Comparison of ENCODE assay signal across 10 cellular contexts in genomic region chr17:2011421-2012371, GRCh38. TPM values are rescaled to one million over a fixed set of nuclear protein-coding genes. Genes with fewer than 3 reads are reported as not detected.
DNase-seq lines count a peak whose midpoint lies in the region; ATAC-seq and TF ChIP-seq lines count a peak whose summit lies in the region.
"Had no signal": no experiment of that assay in that cellular context is flagged by ENCODE, and none has a peak within 500 bp of the region (broad histone marks: within the 10 kb centered on the region; RNA-seq: fewer than 3 reads in every experiment).

No MANE protein-coding gene starts in this region.

- H3K18ac ChIP-seq in mesendoderm (ENCODE audit: low read length): no peak overlapping the region

- H2AK5ac ChIP-seq in mesendoderm (ENCODE audit: low read length): no peak overlapping the region

- H3K4me3 ChIP-seq in ACC112 (ENCODE audit: low read depth, low read length) (no peak overlapping the region), choroid plexus epithelial cell (ENCODE audit: low read depth, low read length) (no peak overlapping the region), mesendoderm (ENCODE audit: low read length) (no peak overlapping the region)

- WGBS in mesendoderm (ENCODE audit: extremely low coverage, insufficient coverage, low lambda C conversion rate): no CpG with 5 or more reads among the region's 23 CpGs

- no peaks in the 10 kb centered on the region for H3K79me1 ChIP-seq in mesendoderm (ENCODE audit: low read length)

- peak; percentile 51 to 61 for DNase-seq in Kasumi-1 (lab: John Stamatoyannopoulos, UW)
- peak; percentile 54 for DNase-seq in choroid plexus epithelial cell (ENCODE audit: low read depth)
- DNase-seq in mesendoderm: peak; percentile 58
- no peak for DNase-seq in DMS53 (lab: John Stamatoyannopoulos, UW)
- DNase-seq in activated CD4-positive, alpha-beta T cell treated with anti-CD3 and anti-CD28 coated beads, Interleukin-2, amount 50 U/mL, for 48 hours: no peak
- DNase-seq in NCI-H748 treated with DMSO at 0.1 percent for 48 hours (lab: John Stamatoyannopoulos, UW): no peak
- DNase-seq: C1 segment of cervical spinal cord, NCI-H524 treated with DMSO at 0.1 percent for 48 hours had no signal

- H2BK5ac ChIP-seq in mesendoderm (ENCODE audit: low read length): no peak overlapping the region

- H4K8ac ChIP-seq in mesendoderm (ENCODE audit: low read depth, low read length): no peak overlapping the region

- H3K23ac ChIP-seq in mesendoderm (ENCODE audit: low read length): no peak overlapping the region

- H3K9ac ChIP-seq in mesendoderm (ENCODE audit: low read length): no peak overlapping the region

- no peak overlapping the region for H2BK120ac ChIP-seq in mesendoderm (ENCODE audit: low read depth, low read length)

- H3K27ac ChIP-seq in ACC112 (ENCODE audit: low read depth, low read length) (no peak overlapping the region), mesendoderm (ENCODE audit: low read depth, low read length) (no peak overlapping the region)

- H3K56ac ChIP-seq in mesendoderm (ENCODE audit: low read length): peak overlapping the region; percentile 62

- no peak overlapping the region for H3K4me2 ChIP-seq in mesendoderm (ENCODE audit: low read length)

- no peaks in the 10 kb centered on the region for H3K36me3 ChIP-seq in ACC112 (ENCODE audit: insufficient read depth, low read length)
- no peaks in the 10 kb centered on the region for H3K36me3 ChIP-seq in mesendoderm (ENCODE audit: control insufficient read depth, insufficient read depth, low read length)

- no peak overlapping the region for H4K5ac ChIP-seq in mesendoderm (ENCODE audit: low read length)

- H3K4me1 ChIP-seq in ACC112 (ENCODE audit: control insufficient read depth, insufficient read depth, low read length, unreplicated experiment): peaks cover 10% of the 10 kb centered on the region
- H3K4me1 ChIP-seq in mesendoderm (ENCODE audit: control insufficient read depth, low read depth, low read length): peaks cover 9% of the 10 kb centered on the region

- TF ChIP-seq POLR2A in GM18505 (IDR thresholded peaks at IDR 0.05; ENCODE audit: borderline replicate concordance, extremely low read depth, insufficient read depth, insufficient read length): no peak

- H2BK15ac ChIP-seq in mesendoderm (replicated peaks; ENCODE audit: low read depth): no peak overlapping the region

- H3K79me2 ChIP-seq in ACC112 (ENCODE audit: control insufficient read depth, insufficient read depth, low read length, unreplicated experiment): no peaks in the 10 kb centered on the region
- no peaks in the 10 kb centered on the region for H3K79me2 ChIP-seq in mesendoderm (ENCODE audit: control insufficient read depth, insufficient read depth, low read length)

- no peak overlapping the region for H3K4ac ChIP-seq in mesendoderm (ENCODE audit: low read depth, low read length)

- no peaks in the 10 kb centered on the region for H3K27me3 ChIP-seq in ACC112 (ENCODE audit: insufficient read depth, low read length)
- H3K27me3 ChIP-seq in mesendoderm (ENCODE audit: insufficient read depth, low read length, poor library complexity): no peaks in the 10 kb centered on the region

- no peak for TF ChIP-seq CTCF in choroid plexus epithelial cell (conservative IDR thresholded peaks at IDR 0.05; ENCODE audit: low read depth, low read length)

- H2AFZ ChIP-seq in ACC112 (ENCODE audit: low read length, unreplicated experiment): peak overlapping the region; percentile 47

- ATAC-seq in GM18505 (IDR thresholded peaks at IDR 0.05; ENCODE audit: unreplicated experiment): no peak

RNA-seq across cellular contexts. Expression of gene RTN4RL1, which starts 13.4 kb away (rescaled TPM):
- polyA plus RNA-seq in mesendoderm (2013, experiment 1 of 2): 0.20 TPM
- 0.14 TPM for polyA plus RNA-seq in mesendoderm (2013, experiment 2 of 2)

RNA-seq across cellular contexts. Expression of gene DPH1, which starts 18.3 kb away (rescaled TPM):
- 20.0 TPM for polyA plus RNA-seq in mesendoderm (2013, experiment 1 of 2)
- polyA plus RNA-seq in mesendoderm (2013, experiment 2 of 2): 19.3 TPM

RNA-seq across cellular contexts. Expression of gene OVCA2, which starts 30.1 kb away (rescaled TPM):
- polyA plus RNA-seq in mesendoderm (2013, experiment 1 of 2): 43.4 TPM
- 43.4 TPM for polyA plus RNA-seq in mesendoderm (2013, experiment 2 of 2)

RNA-seq across cellular contexts. Expression of gene HIC1, which starts 43.2 kb away (rescaled TPM):
- polyA plus RNA-seq in mesendoderm (2013, experiment 1 of 2): 0.10 TPM
- 0.10 TPM for polyA plus RNA-seq in mesendoderm (2013, experiment 2 of 2)

Comparison
In these comparisons a context has a peak if more than half of its experiments do, and no peak if none do; other contexts are left out.
1. DNase-seq: peak in Kasumi-1 (2 of 2), choroid plexus epithelial cell (single experiment) and mesendoderm (single experiment); none in DMS53 (single experiment), activated CD4-positive, alpha-beta T cell treated with anti-CD3 and anti-CD28 coated beads, Interleukin-2, amount 50 U/mL, for 48 hours (0 of 2) and NCI-H748 treated with DMSO at 0.1 percent for 48 hours (single experiment).